8 cellular contexts compared by ENCODE assay signal in the genomic region with DNA sequence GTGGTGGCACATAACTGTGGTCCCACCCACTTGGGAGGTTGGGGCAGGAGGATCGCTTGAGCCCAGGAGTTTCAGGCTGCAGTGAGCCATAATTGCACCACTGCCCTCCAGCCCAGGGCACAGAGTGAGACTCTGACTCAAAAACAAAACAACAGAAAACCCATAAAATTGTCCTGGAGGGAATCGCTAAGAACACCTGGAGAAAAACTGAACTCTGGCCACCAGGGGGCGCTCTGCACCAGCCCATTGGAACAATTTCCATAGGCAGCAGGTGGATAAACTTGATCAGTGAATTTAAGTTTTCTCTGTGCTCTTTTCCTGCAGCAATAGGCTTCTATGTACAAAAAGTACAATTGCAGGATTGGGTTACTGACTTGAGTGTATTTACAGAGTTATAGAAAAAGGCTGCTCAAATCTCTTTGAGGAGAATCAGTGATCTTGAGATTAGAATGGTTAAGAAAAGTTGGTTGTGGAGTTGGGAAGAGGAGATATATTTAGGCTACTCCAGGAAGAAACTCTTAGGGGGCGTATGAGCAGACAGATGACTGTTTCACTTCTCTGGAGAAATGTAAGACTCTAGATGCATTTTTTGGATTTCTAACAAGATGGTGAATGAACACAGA.
DNase-seq lines count a peak whose midpoint lies in the region; ATAC-seq and TF ChIP-seq lines count a peak whose summit lies in the region.

No MANE protein-coding gene starts in this region.

- intact Hi-C loops in left ventricle myocardium inferior (cut with micrococcal nuclease), result loop anchor here (5.0 kb wide), 1 partner anchor 880 kb away; no protein-coding TSS in a partner anchor

- H3K4me3 ChIP-seq in left ventricle myocardium inferior, result no peak overlapping the region

- peaks cover 17% of the 10 kb centered on the region for H3K27me3 ChIP-seq in left ventricle myocardium inferior (ENCODE audit: low read depth)

- no peaks in the 10 kb centered on the region for H3K4me1 ChIP-seq in left ventricle myocardium inferior

- ATAC-seq in HG03439 (IDR thresholded peaks at IDR 0.05; ENCODE audit: unreplicated experiment) (no peak), GM18517 (IDR thresholded peaks at IDR 0.05; ENCODE audit: unreplicated experiment) (no peak)

- H3K9me3 ChIP-seq in left ventricle myocardium inferior (replicated peaks), result peaks cover 10% of the 10 kb centered on the region

- DNase-seq in DMS79 treated with DMSO at 0.1 percent for 48 hours (lab: John Stamatoyannopoulos, UW) (peak; percentile 30), Kasumi-1 (lab: John Stamatoyannopoulos, UW) (peak; percentile 17 to 48), SHP77 treated with DMSO at 0.1 percent for 48 hours (lab: John Stamatoyannopoulos, UW) (peak; percentile 5), left ventricle myocardium inferior (peak; percentile 62), putamen (ENCODE audit: low spot score) (peak; percentile 50)
- peak; percentile 23 for DNase-seq in activated naive CD4-positive, alpha-beta T cell treated with anti-CD3 and anti-CD28 coated beads, Interleukin-2, amount 50 U/mL, for 16 hours

- peak; percentile 89 for TF ChIP-seq CTCF in left ventricle myocardium inferior (IDR thresholded peaks at IDR 0.05; ENCODE audit: borderline replicate concordance)

- H3K27ac ChIP-seq in left ventricle myocardium inferior (replicated peaks), result no peak overlapping the region

- no peaks in the 10 kb centered on the region for H3K36me3 ChIP-seq in left ventricle myocardium inferior

Comparison
In these comparisons a context has a peak if more than half of its experiments do, and no peak if none do; other contexts are left out.
1. DNase-seq: peak in every context shown above with its lines; median percentile 62 in left ventricle myocardium inferior; 50 in putamen; 32 in Kasumi-1; 30 in DMS79 treated with DMSO at 0.1 percent for 48 hours; 23 in activated naive CD4-positive, alpha-beta T cell treated with anti-CD3 and anti-CD28 coated beads, Interleukin-2, amount 50 U/mL, for 16 hours; 5 in SHP77 treated with DMSO at 0.1 percent for 48 hours.